In the genomic region with DNA sequence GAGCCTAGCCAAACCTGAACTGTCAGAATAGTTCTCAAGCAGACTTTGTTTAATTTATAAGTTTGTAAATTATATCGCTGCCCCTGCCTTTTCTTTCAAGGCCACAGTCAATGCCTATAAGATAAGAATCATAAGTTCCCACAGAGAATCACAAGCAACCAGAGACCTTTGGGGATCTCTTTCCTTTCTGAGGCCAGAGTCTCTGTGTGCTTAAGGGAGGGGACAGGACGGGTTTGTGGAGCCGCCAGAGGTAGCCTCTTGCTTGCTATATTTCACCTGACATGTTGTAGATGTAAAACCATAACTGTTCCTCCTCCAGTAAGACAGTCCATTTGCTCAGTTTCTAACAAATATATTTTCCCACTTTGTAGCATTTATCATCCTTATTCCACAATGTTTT, we compare ENCODE assay signal across 2 cellular contexts.
TF ChIP-seq lines count a peak whose summit lies in the region.

No MANE protein-coding gene starts in this region.

TF ChIP-seq in HepG2, 621 proteins besides CTCF, POLR2A, EP300 and RAD21:
- TF ChIP-seq, protein P1, sequence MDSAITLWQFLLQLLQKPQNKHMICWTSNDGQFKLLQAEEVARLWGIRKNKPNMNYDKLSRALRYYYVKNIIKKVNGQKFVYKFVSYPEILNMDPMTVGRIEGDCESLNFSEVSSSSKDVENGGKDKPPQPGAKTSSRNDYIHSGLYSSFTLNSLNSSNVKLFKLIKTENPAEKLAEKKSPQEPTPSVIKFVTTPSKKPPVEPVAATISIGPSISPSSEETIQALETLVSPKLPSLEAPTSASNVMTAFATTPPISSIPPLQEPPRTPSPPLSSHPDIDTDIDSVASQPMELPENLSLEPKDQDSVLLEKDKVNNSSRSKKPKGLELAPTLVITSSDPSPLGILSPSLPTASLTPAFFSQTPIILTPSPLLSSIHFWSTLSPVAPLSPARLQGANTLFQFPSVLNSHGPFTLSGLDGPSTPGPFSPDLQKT (CRISPR knock-in tag; IDR thresholded peaks at IDR 0.05; ENCODE audit: borderline replicate concordance): no peak
- no peak for TF ChIP-seq RCOR2 (CRISPR knock-in tag; IDR thresholded peaks at IDR 0.05)
- no peak for TF ChIP-seq SMARCE1 (IDR thresholded peaks at IDR 0.05; ENCODE audit: borderline replicate concordance)
- TF ChIP-seq KDM2A (CRISPR knock-in tag; IDR thresholded peaks at IDR 0.05; ENCODE audit: borderline replicate concordance, low read depth): no peak
- TF ChIP-seq, protein P2, sequence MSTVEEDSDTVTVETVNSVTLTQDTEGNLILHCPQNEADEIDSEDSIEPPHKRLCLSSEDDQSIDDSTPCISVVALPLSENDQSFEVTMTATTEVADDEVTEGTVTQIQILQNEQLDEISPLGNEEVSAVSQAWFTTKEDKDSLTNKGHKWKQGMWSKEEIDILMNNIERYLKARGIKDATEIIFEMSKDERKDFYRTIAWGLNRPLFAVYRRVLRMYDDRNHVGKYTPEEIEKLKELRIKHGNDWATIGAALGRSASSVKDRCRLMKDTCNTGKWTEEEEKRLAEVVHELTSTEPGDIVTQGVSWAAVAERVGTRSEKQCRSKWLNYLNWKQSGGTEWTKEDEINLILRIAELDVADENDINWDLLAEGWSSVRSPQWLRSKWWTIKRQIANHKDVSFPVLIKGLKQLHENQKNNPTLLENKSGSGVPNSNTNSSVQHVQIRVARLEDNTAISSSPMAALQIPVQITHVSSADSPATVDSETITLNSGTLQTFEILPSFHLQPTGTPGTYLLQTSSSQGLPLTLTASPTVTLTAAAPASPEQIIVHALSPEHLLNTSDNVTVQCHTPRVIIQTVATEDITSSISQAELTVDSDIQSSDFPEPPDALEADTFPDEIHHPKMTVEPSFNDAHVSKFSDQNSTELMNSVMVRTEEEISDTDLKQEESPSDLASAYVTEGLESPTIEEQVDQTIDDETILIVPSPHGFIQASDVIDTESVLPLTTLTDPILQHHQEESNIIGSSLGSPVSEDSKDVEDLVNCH (CRISPR knock-in tag; IDR thresholded peaks at IDR 0.05): no peak
- TF ChIP-seq STAG1 (CRISPR knock-in tag; IDR thresholded peaks at IDR 0.05): no peak
- no peak for TF ChIP-seq HNRNPUL1 (IDR thresholded peaks at IDR 0.05; ENCODE audit: low read depth, low read length)
- TF ChIP-seq ZNF30 (CRISPR knock-in tag; IDR thresholded peaks at IDR 0.05): no peak
- TF ChIP-seq MAF1 (CRISPR knock-in tag; IDR thresholded peaks at IDR 0.05; ENCODE audit: borderline replicate concordance): no peak
- no peak for TF ChIP-seq PCBP2 (optimal IDR thresholded peaks at IDR 0.05; ENCODE audit: low read depth, low read length, poor library complexity, severe bottlenecking)
- TF ChIP-seq ZUFSP (CRISPR knock-in tag; IDR thresholded peaks at IDR 0.05; ENCODE audit: borderline replicate concordance): no peak

TF ChIP-seq in WTC11, 78 proteins besides CTCF, POLR2A, EP300 and RAD21 (continued from another document):
- no peak for TF ChIP-seq ATF2 (CRISPR knock-in tag; IDR thresholded peaks at IDR 0.05; ENCODE audit: borderline replicate concordance, low read depth)
